Comparison of ENCODE assay signal across 8 cellular contexts in the genomic region with DNA sequence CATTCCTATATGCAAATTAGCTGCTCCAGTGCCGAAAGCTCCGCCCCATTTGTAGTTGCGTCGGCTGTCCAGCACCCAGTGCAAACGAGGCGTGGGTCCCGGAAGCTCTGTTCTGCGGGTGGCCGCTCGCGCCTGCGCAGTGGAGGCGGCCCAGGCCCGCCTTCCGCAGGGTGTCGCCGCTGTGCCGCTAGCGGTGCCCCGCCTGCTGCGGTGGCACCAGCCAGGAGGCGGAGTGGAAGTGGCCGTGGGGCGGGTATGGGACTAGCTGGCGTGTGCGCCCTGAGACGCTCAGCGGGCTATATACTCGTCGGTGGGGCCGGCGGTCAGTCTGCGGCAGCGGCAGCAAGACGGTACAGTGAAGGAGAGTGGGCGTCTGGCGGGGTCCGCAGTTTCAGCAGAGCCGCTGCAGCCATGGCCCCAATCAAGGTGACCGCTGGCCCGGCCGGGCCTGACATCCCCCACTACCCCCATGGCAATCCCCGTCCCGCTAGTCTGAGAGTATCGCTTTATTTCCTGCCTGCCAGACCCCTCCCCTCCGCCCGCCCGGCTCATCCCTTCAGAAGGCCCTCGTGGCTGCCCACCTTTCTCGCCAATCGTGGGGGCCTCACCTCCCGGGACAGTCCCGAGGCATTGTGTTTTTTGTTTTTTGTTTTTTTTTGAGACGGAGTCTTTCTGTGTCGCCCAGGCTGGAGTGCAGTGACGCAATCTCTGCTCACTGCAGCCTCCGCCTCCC. TPM values are rescaled to one million over a fixed set of nuclear protein-coding genes. Genes with fewer than 3 reads are reported as not detected.
DNase-seq lines count a peak whose midpoint lies in the region; ATAC-seq and TF ChIP-seq lines count a peak whose summit lies in the region.

PRDX5 (plus strand) TSS at position 161 of the 733 bp plus-strand sequence; CDS start at position 256, 95 bp downstream.

- peaks cover 3 to 15% of the 10 kb centered on the region in 2 donors for H3K4me1 ChIP-seq in lung (ENCODE audit: control insufficient read depth in 2 of 2, insufficient read depth in 2 of 2, low read length in 2 of 2)

- peaks cover 0 to 37% of the 10 kb centered on the region in 2 donors for H3K36me3 ChIP-seq in lung (ENCODE audit: control insufficient read depth in 2 of 2, insufficient read depth in 2 of 2, low read length in 2 of 2)

- DNase-seq in COLO829 (ENCODE audit: low spot score), result peak; percentile 95
- peak; percentile 99 for DNase-seq in HT-29 (ENCODE audit: low spot score)
- peak; percentile 97 for DNase-seq in NK-92 treated with Interleukin-12 subunit alpha and Interleukin-12 subunit beta, amount 100 ng/mL, for 24 hours (lab: John Stamatoyannopoulos, UW)
- peak; percentile 95 for DNase-seq in activated CD8-positive, alpha-beta memory T cell treated with anti-CD3 and anti-CD28 coated beads for 24 hours
- peak; percentile 90 for DNase-seq in effector CD4-positive, alpha-beta T cell
- DNase-seq in lung (ENCODE audit: low spot score), result peak; percentile 97
- DNase-seq in stimulated activated CD4-positive, alpha-beta T cell treated with anti-CD3 and anti-CD28 coated beads, TNF-alpha, amount 100 ng/mL, for 4 hours (ENCODE audit: low read depth in 3 of 3), result peak; percentile 85 to 90 (median 86)

- H3K27me3 ChIP-seq in lung (ENCODE audit: control insufficient read depth, insufficient read depth), result no peaks in the 10 kb centered on the region

- no peak for TF ChIP-seq CTCF in lung (IDR thresholded peaks at IDR 0.05; ENCODE audit: control extremely low read depth, extremely low read depth)

- H3K27ac ChIP-seq in lung (ENCODE audit: low read depth in 1 of 2, low read length in 1 of 2), result peak within 1 kb of the TSS; percentile 93 to 97

- H3K4me3 ChIP-seq in lung, result peak within 1 kb of the TSS; percentile 77

- H3K9me3 ChIP-seq in lung (ENCODE audit: control insufficient read depth in 2 of 2, insufficient read depth in 1 of 2, low read length in 1 of 2), result no peaks in the 10 kb centered on the region

- peak; percentile 82 for ATAC-seq in GM19468 (IDR thresholded peaks at IDR 0.05; ENCODE audit: extremely low read depth, unreplicated experiment)
- peak; percentile 89 for ATAC-seq in lung (ENCODE audit: insufficient read depth, low FRiP score)

- WGBS in lung, 2 donors, result 0 to 1% methylated on average over 51 to 57 of the region's 57 CpGs

RNA-seq across cellular contexts. Expression of gene PRDX5, which starts in this region (rescaled TPM):
- total RNA-seq in HT-29 (2014; rRNA removed; shearing (Covaris generic)), result 254 and 276 TPM in 2 replicates
- 100 to 1,000 TPM; 165 to 306 TPM for total RNA-seq in lung
- 100 to 1,000 TPM; 443 to 777 TPM for polyA plus RNA-seq in lung

Comparison
In these comparisons a context has a peak if more than half of its experiments do, and no peak if none do; other contexts are left out.
1. Peak in every context shown above with its lines: DNase-seq, ATAC-seq, H3K4me3 ChIP-seq and H3K27ac ChIP-seq.